Comparison of ENCODE assay signal across 11 cellular contexts in the genomic region with DNA sequence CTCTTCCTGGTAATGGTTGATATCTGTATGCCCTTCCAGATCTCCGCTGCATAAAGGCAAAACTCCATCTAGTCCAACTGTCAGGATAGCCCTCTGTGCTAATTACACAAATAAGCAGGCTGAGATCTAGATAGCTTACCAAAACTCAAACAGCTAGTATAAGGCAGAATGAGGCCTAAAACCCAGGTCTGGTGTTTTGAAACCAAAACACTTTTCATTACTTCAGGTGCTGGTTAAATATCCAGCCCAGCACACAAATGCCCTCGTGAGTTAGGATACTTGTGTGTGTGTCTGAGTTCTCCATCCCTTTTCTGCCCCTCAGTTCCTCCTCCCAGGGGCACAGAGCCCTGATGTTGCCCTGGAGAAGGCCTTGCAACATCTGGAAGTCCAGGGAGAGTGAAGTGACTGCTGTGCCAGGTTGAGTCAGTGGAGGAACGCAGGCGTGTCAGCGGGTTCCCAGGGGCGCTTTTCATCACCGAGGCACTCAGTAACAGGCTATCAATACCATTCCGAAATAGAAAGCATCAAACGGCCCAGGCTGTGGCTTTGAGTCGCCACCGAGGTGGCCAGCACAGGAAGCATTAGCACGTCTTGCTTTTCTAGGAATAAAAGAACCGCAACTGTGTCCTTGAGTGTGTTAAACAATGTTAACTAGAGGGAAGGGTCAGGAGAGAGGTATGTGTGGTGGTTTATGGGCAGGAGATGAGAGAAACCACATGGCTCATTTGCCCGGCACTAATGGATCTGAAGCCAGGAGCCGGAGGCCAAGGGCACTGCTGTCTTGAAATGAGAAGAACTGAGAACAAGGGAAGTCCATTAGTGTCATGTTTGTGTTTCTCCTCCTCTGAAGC.
DNase-seq lines count a peak whose midpoint lies in the region; ATAC-seq and TF ChIP-seq lines count a peak whose summit lies in the region.
"Had no signal": no experiment of that assay in that cellular context is flagged by ENCODE, and none has a peak within 500 bp of the region (broad histone marks: within the 10 kb centered on the region; RNA-seq: fewer than 3 reads in every experiment).

No MANE protein-coding gene starts in this region.

- H3K9me3 ChIP-seq in mammary epithelial cell (replicated peaks; ENCODE audit: insufficient read depth, low read length) (no peaks in the 10 kb centered on the region), aorta (ENCODE audit: control insufficient read depth, low read length) (no peaks in the 10 kb centered on the region)

- no TSS peak for BruUV-seq in mammary epithelial cell (replicated peaks; lab: Mats Ljungman, UMichigan)

- intact Hi-C loops in mammary epithelial cell (cut with micrococcal nuclease) (no loop called here), aorta (cut with DNase I) (loop anchor here (5.0 to 10.0 kb wide), 3 partner anchors 91 to 788 kb away; partner anchors contain the start of gene WLS (in 1 of the 2)), cardiac septum (cut with DNase I) (loop anchor here (5.0 kb wide), 1 partner anchor 91 kb away; the partner anchor contains the start of gene WLS)

- no peaks in the 10 kb centered on the region for H3K9me3 Mint-ChIP-seq in nephron progenitor cell
- no peaks in the 10 kb centered on the region for H3K9me3 Mint-ChIP-seq in stimulated activated memory B cell treated with anti-CD40 and anti-IgM and Interleukin-4, amounts not matched to agents 10 μg/mL and 1 μg/mL and 100 μg/mL, for 72 hours
- H3K9me3 Mint-ChIP-seq: nephron, WTC11 had no signal

- H4K20me1 ChIP-seq in mammary epithelial cell (ENCODE audit: insufficient read depth, low read length): no peaks in the 10 kb centered on the region

- no peak overlapping the region for H3K9ac ChIP-seq in mammary epithelial cell (ENCODE audit: insufficient read depth, low read length)

- no peaks in the 10 kb centered on the region for H3K36me3 ChIP-seq in mammary epithelial cell (ENCODE audit: insufficient read depth, low read length)
- no peaks in the 10 kb centered on the region for H3K36me3 ChIP-seq in aorta (ENCODE audit: control insufficient read depth in 1 of 2, insufficient read depth in 2 of 2, low read length in 1 of 2)

- H3K79me2 ChIP-seq in mammary epithelial cell (ENCODE audit: insufficient read depth, low read length): no peaks in the 10 kb centered on the region

- no peaks in the 10 kb centered on the region for H3K36me3 Mint-ChIP-seq in nephron progenitor cell (ENCODE audit: low read depth)
- no peaks in the 10 kb centered on the region for H3K36me3 Mint-ChIP-seq in stimulated activated memory B cell treated with anti-CD40 and anti-IgM and Interleukin-4, amounts not matched to agents 10 μg/mL and 1 μg/mL and 100 μg/mL, for 72 hours
- H3K36me3 Mint-ChIP-seq: WTC11 had no signal

- no peak overlapping the region for H3K4me3 Mint-ChIP-seq in nephron progenitor cell
- H3K4me3 Mint-ChIP-seq in stimulated activated memory B cell treated with anti-CD40 and anti-IgM and Interleukin-4, amounts not matched to agents 10 μg/mL and 1 μg/mL and 100 μg/mL, for 72 hours: no peak overlapping the region
- H3K4me3 Mint-ChIP-seq: nephron, WTC11 had no signal

- CTCF ChIA-PET in mammary epithelial cell (lab: Charles Lee; ENCODE audit: low non-redundant PET): no interaction called here

- H3K4me3 ChIP-seq in mammary epithelial cell (replicated peaks in 1 of 3; ENCODE audit: insufficient read depth in 1 of 3, low read depth in 2 of 3, low read length in 3 of 3) (no peak overlapping the region), aorta (ENCODE audit: low read length in 2 of 2) (no peak overlapping the region)

- H3K27ac ChIP-seq in mammary epithelial cell (ENCODE audit: insufficient read depth, low read depth, low read length) (no peak overlapping the region), aorta (ENCODE audit: low read depth in 1 of 2, low read length in 2 of 2) (no peak overlapping the region)

- in situ Hi-C loops in mammary epithelial cell (cut with MboI; ENCODE audit: low sequenced_read_pairs in 2 of 2): no loop called here

- H2AFZ ChIP-seq in mammary epithelial cell (ENCODE audit: low read depth, low read length): peak overlapping the region; percentile 78

- H3K4me2 ChIP-seq in mammary epithelial cell (ENCODE audit: insufficient read depth, low read depth, low read length): peak overlapping the region; percentile 60

- dilution Hi-C loops in mammary epithelial cell (cut with HindIII; ENCODE audit: low sequenced_read_pairs): no loop called here

- DNase-seq in M059J (ENCODE audit: low read depth): peak; percentile 96
- DNase-seq in mammary epithelial cell: peak; percentile 47
- DNase-seq in nephron progenitor cell: peak; percentile 17
- peak; percentile 61 to 81 for DNase-seq in aorta
- DNase-seq in cardiac septum (ENCODE audit: low spot score): no peak
- DNase-seq: NCI-H146; stimulated activated CD4-positive, alpha-beta T cell treated with anti-CD3 and anti-CD28 coated beads, Interleukin-4, amount 100 ng/mL, for 24 hours had no signal

- 16% methylated on average over 12 of the region's 15 CpGs for WGBS in mammary epithelial cell (ENCODE audit: low coverage, missing lambda C conversion rate)
- 55 to 57% methylated on average over 15 of the region's 15 CpGs for WGBS in aorta, 2 donors

- H3K27ac Mint-ChIP-seq in nephron progenitor cell: peak overlapping the region; percentile 16
- H3K27ac Mint-ChIP-seq in stimulated activated memory B cell treated with anti-CD40 and anti-IgM and Interleukin-4, amounts not matched to agents 10 μg/mL and 1 μg/mL and 100 μg/mL, for 72 hours: no peak overlapping the region
- H3K27ac Mint-ChIP-seq: WTC11 had no signal

- H3K4me1 ChIP-seq in mammary epithelial cell (ENCODE audit: insufficient read depth, low read length) (peaks cover 12% of the 10 kb centered on the region), aorta (ENCODE audit: control insufficient read depth in 1 of 2, insufficient read depth in 2 of 2, low read length in 2 of 2) (peaks cover 0 to 1% of the 10 kb centered on the region in 2 donors)

- peaks cover 43% of the 10 kb centered on the region for H3K4me1 Mint-ChIP-seq in nephron progenitor cell
- H3K4me1 Mint-ChIP-seq in stimulated activated memory B cell treated with anti-CD40 and anti-IgM and Interleukin-4, amounts not matched to agents 10 μg/mL and 1 μg/mL and 100 μg/mL, for 72 hours: no peaks in the 10 kb centered on the region

- peaks cover 3% of the 10 kb centered on the region for H3K27me3 Mint-ChIP-seq in nephron progenitor cell (ENCODE audit: low read depth, poor library complexity)
- H3K27me3 Mint-ChIP-seq in stimulated activated memory B cell treated with anti-CD40 and anti-IgM and Interleukin-4, amounts not matched to agents 10 μg/mL and 1 μg/mL and 100 μg/mL, for 72 hours: no peaks in the 10 kb centered on the region

- TF ChIP-seq CTCF in mammary epithelial cell (conservative IDR thresholded peaks at IDR 0.05 in 1 of 2, IDR thresholded peaks at IDR 0.05 in 1 of 2; ENCODE audit: extremely low read depth in 1 of 2, insufficient read depth in 1 of 2, low read depth in 1 of 2, low read length in 2 of 2): no peak
- TF ChIP-seq CTCF in nephron progenitor cell (IDR thresholded peaks at IDR 0.05): no peak

- no peaks in the 10 kb centered on the region for H3K27me3 ChIP-seq in mammary epithelial cell (ENCODE audit: insufficient read depth, low read length)
- no peaks in the 10 kb centered on the region for H3K27me3 ChIP-seq in aorta (ENCODE audit: control insufficient read depth in 1 of 2, insufficient read depth in 2 of 2, low read length in 1 of 2)

- peak; percentile 52 for ATAC-seq in aorta (ENCODE audit: low FRiP score)
- ATAC-seq in GM19324 (IDR thresholded peaks at IDR 0.05; ENCODE audit: low FRiP score, unreplicated experiment): no peak
- ATAC-seq in stimulated activated memory B cell treated with anti-CD40 and anti-IgM and Interleukin-4, amounts not matched to agents 10 μg/mL and 1 μg/mL and 100 μg/mL, for 72 hours: no peak
- ATAC-seq: WTC11 had no signal
